Comparison of ENCODE assay signal across 8 cellular contexts in genomic region chr1:36175137-36176095, GRCh38. TPM values are rescaled to one million over a fixed set of nuclear protein-coding genes. Genes with fewer than 3 reads are reported as not detected.
DNase-seq lines count a peak whose midpoint lies in the region; ATAC-seq and TF ChIP-seq lines count a peak whose summit lies in the region.

No MANE protein-coding gene starts in this region.

- peak overlapping the region; percentile 11 for H3K27ac Mint-ChIP-seq in activated CD8-positive, alpha-beta T cell treated with anti-CD3 and anti-CD28 coated beads for 36 hours

- CTCF ChIA-PET in activated CD8-positive, alpha-beta T cell treated with anti-CD3 and anti-CD28 coated beads for 36 hours (lab: Charles Lee), result interaction anchor here (1.7 kb wide), 1 partner anchor 9 kb away, joined by 4 read pairs; no protein-coding TSS in a partner anchor

- DNase-seq in NCI-H748 (lab: John Stamatoyannopoulos, UW; ENCODE audit: unreplicated experiment) (peak; percentile 20), NCI-H748 treated with DMSO at 0.1 percent for 48 hours (lab: John Stamatoyannopoulos, UW) (no peak), left ventricle myocardium superior (peak; percentile 75), substantia nigra (lab: John Stamatoyannopoulos, UW) (peak in 7 of 49 donors; percentile 15 to 59 (median 25)), HuH-7 (ENCODE audit: low spot score) (no peak)
- no peak for DNase-seq in activated CD8-positive, alpha-beta T cell treated with anti-CD3 and anti-CD28 coated beads for 36 hours
- DNase-seq in activated CD4-positive, CD25-positive, alpha-beta regulatory T cell treated with anti-CD3 and anti-CD28 coated beads, Interleukin-2, amount 50 U/mL, for 72 hours, result no peak

- POLR2A ChIA-PET in activated CD8-positive, alpha-beta T cell treated with anti-CD3 and anti-CD28 coated beads for 36 hours (lab: Charles Lee), result interaction anchor here (2.6 kb wide), 1 partner anchor 26 kb away, joined by 6 read pairs; the partner anchor contains the start of gene TRAPPC3

- intact Hi-C loops in activated CD8-positive, alpha-beta T cell treated with anti-CD3 and anti-CD28 coated beads for 36 hours (cut with micrococcal nuclease), result no loop called here
- intact Hi-C loops in left ventricle myocardium superior (cut with micrococcal nuclease), result no loop called here

- no peak overlapping the region for H3K4me3 Mint-ChIP-seq in activated CD8-positive, alpha-beta T cell treated with anti-CD3 and anti-CD28 coated beads for 36 hours

- no peaks in the 10 kb centered on the region for H3K9me3 Mint-ChIP-seq in activated CD8-positive, alpha-beta T cell treated with anti-CD3 and anti-CD28 coated beads for 36 hours

- H3K27ac ChIP-seq in substantia nigra (ENCODE audit: low read depth, low read length, poor library complexity, severe bottlenecking), result peak overlapping the region; percentile 71

- ATAC-seq in activated CD8-positive, alpha-beta T cell treated with anti-CD3 and anti-CD28 coated beads for 36 hours, result no peak
- ATAC-seq in left ventricle myocardium superior (peak; percentile 81), GM21528 (IDR thresholded peaks at IDR 0.05; ENCODE audit: low FRiP score, unreplicated experiment) (no peak)

- peaks cover 3% of the 10 kb centered on the region for H3K4me1 Mint-ChIP-seq in activated CD8-positive, alpha-beta T cell treated with anti-CD3 and anti-CD28 coated beads for 36 hours (ENCODE audit: low read depth)

- TF ChIP-seq CTCF in activated CD8-positive, alpha-beta T cell treated with anti-CD3 and anti-CD28 coated beads for 36 hours (IDR thresholded peaks at IDR 0.05), result no peak

- peaks cover 45% of the 10 kb centered on the region for H3K36me3 Mint-ChIP-seq in activated CD8-positive, alpha-beta T cell treated with anti-CD3 and anti-CD28 coated beads for 36 hours (ENCODE audit: low read depth)

- no peaks in the 10 kb centered on the region for H3K27me3 Mint-ChIP-seq in activated CD8-positive, alpha-beta T cell treated with anti-CD3 and anti-CD28 coated beads for 36 hours

RNA-seq across cellular contexts. Expression of gene MAP7D1, which starts 19.5 kb away (rescaled TPM):
- 100 to 1,000 TPM; 125 to 129 TPM for total RNA-seq in activated CD8-positive, alpha-beta T cell treated with anti-CD3 and anti-CD28 coated beads for 36 hours
- 385 TPM for total RNA-seq in left ventricle myocardium superior

RNA-seq across cellular contexts. Expression of gene TRAPPC3, which starts 26.1 kb away (rescaled TPM):
- total RNA-seq in activated CD8-positive, alpha-beta T cell treated with anti-CD3 and anti-CD28 coated beads for 36 hours, result 10 to 100 TPM; 47.9 to 48.4 TPM
- 57.8 TPM for total RNA-seq in left ventricle myocardium superior

RNA-seq across cellular contexts. Expression of gene THRAP3, which starts 48.8 kb away (rescaled TPM):
- total RNA-seq in activated CD8-positive, alpha-beta T cell treated with anti-CD3 and anti-CD28 coated beads for 36 hours, result 100 to 1,000 TPM; 119 to 121 TPM
- total RNA-seq in left ventricle myocardium superior, result 67.9 TPM

RNA-seq across cellular contexts. Expression of gene COL8A2, which starts 50.4 kb away (rescaled TPM):
- under 1 TPM; 0.83 to 0.85 TPM for total RNA-seq in activated CD8-positive, alpha-beta T cell treated with anti-CD3 and anti-CD28 coated beads for 36 hours
- 0.67 TPM for total RNA-seq in left ventricle myocardium superior

Comparison
In these comparisons a context has a peak if more than half of its experiments do, and no peak if none do; other contexts are left out.
1. DNase-seq: peak in NCI-H748 (single experiment) and left ventricle myocardium superior (single experiment); none in NCI-H748 treated with DMSO at 0.1 percent for 48 hours (single experiment), activated CD8-positive, alpha-beta T cell treated with anti-CD3 and anti-CD28 coated beads for 36 hours (single experiment), HuH-7 (single experiment) and activated CD4-positive, CD25-positive, alpha-beta regulatory T cell treated with anti-CD3 and anti-CD28 coated beads, Interleukin-2, amount 50 U/mL, for 72 hours (single experiment).